In genomic region chr14:92768236-92768635, GRCh38 we compare ENCODE assay signal across 8 cellular contexts. TPM values are rescaled to one million over a fixed set of nuclear protein-coding genes. Genes with fewer than 3 reads are reported as not detected.
DNase-seq lines count a peak whose midpoint lies in the region; ATAC-seq, FAIRE-seq and TF ChIP-seq lines count a peak whose summit lies in the region.
"Not testable (repeated sequence)": the region's sequence is repeated elsewhere in the genome, so short reads cannot be mapped to it uniquely, and the experiment has no call there.

No MANE protein-coding gene starts in this region.

- H3K36me3 ChIP-seq in bronchial epithelial cell (ENCODE audit: control insufficient read depth, insufficient read depth, low read length); right lobe of liver; stomach: not testable (repeated sequence)

- not testable (repeated sequence) for H3K4me1 ChIP-seq in right lobe of liver, stomach

- peak; percentile 7 for FAIRE-seq in bronchial epithelial cell (lab: Jason Lieb, UNC)

- not testable (repeated sequence) for TF ChIP-seq CTCF in bronchial epithelial cell (IDR thresholded peaks at IDR 0.05; ENCODE audit: insufficient read depth, low read length, severe bottlenecking); right lobe of liver (IDR thresholded peaks at IDR 0.05); stomach (IDR thresholded peaks at IDR 0.05)

- intact Hi-C loops in right lobe of liver (cut with DNase I); stomach (cut with DNase I; ENCODE audit: low total_unique reads): not testable (repeated sequence)

- WGBS in right lobe of liver (ENCODE audit: insufficient coverage, low coverage, low lambda C conversion rate, missing lambda C conversion rate): 25% methylated on average over 1 of the region's 1 CpG
- 12 to 31% (median 17%) methylated on average over 1 of the region's 1 CpG for WGBS in stomach, 5 donors

- not testable (repeated sequence) for H3K9me3 ChIP-seq in right lobe of liver, stomach

- H3K4me3 ChIP-seq in bronchial epithelial cell (ENCODE audit: low read depth, low read length); right lobe of liver; stomach: not testable (repeated sequence)

- H3K27ac ChIP-seq in right lobe of liver (peak overlapping the region in 1 of 3 donors; percentile 43), stomach (peak overlapping the region in 2 of 5 donors; percentile 51 to 74)

- ATAC-seq in GM18498 (IDR thresholded peaks at IDR 0.05; ENCODE audit: unreplicated experiment) (peak; percentile 94), GM19455 (IDR thresholded peaks at IDR 0.05; ENCODE audit: unreplicated experiment) (peak; percentile 87), HG02840 (IDR thresholded peaks at IDR 0.05; ENCODE audit: low FRiP score, unreplicated experiment) (peak; percentile 86), HG03442 (IDR thresholded peaks at IDR 0.05; ENCODE audit: unreplicated experiment) (peak; percentile 85), right lobe of liver (peak; percentile 50 to 69 (median 57))

- DNase-seq in T-helper 22 cell (ENCODE audit: low read depth) (peak; percentile 2), stomach (peak; percentile 34)
- DNase-seq in bronchial epithelial cell (ENCODE audit: low read depth); right lobe of liver: not testable (repeated sequence)

- not testable (repeated sequence) for H3K27me3 ChIP-seq in bronchial epithelial cell (ENCODE audit: control insufficient read depth, insufficient read depth, low read length); right lobe of liver; stomach

- not testable (repeated sequence) for TF ChIP-seq EP300 in stomach (IDR thresholded peaks at IDR 0.05)

- TF ChIP-seq POLR2A in right lobe of liver (IDR thresholded peaks at IDR 0.05); stomach (IDR thresholded peaks at IDR 0.05): not testable (repeated sequence)

RNA-seq across cellular contexts. Expression of gene LGMN, which starts 19.8 kb away (rescaled TPM):
- 34.0 and 59.3 TPM in 2 replicates for total RNA-seq in bronchial epithelial cell
- 100 to 1,000 TPM in 1 of 6 experiments, 10 to 100 TPM in 5; 39.6 to 111 (median 49.3) TPM for total RNA-seq in right lobe of liver
- 100 to 1,000 TPM in 2 of 5 donors, 10 to 100 TPM in 2, 1 to 10 TPM in 1; 8.2 to 142 (median 56.4) TPM for total RNA-seq in stomach
- 10 to 100 TPM; 35.0 to 62.9 (median 43.7) TPM for polyA plus RNA-seq in stomach

RNA-seq across cellular contexts. Expression of gene GOLGA5, which starts 25.9 kb away (rescaled TPM):
- total RNA-seq in bronchial epithelial cell: 38.3 and 41.9 TPM in 2 replicates
- total RNA-seq in right lobe of liver: 10 to 100 TPM; 20.0 to 35.6 (median 28.8) TPM
- total RNA-seq in stomach: 10 to 100 TPM; 17.4 to 43.3 (median 30.3) TPM
- polyA plus RNA-seq in stomach: 10 to 100 TPM; 23.6 to 59.9 (median 41.2) TPM
